In genomic region chr19:6811906-6812305, GRCh38 we compare ENCODE assay signal across 1 cellular context.
TF ChIP-seq lines count a peak whose summit lies in the region.

No MANE protein-coding gene starts in this region.

TF ChIP-seq in K562, 482 proteins besides CTCF, POLR2A, EP300 and RAD21 (continued from another document):
- TF ChIP-seq, protein P1, sequence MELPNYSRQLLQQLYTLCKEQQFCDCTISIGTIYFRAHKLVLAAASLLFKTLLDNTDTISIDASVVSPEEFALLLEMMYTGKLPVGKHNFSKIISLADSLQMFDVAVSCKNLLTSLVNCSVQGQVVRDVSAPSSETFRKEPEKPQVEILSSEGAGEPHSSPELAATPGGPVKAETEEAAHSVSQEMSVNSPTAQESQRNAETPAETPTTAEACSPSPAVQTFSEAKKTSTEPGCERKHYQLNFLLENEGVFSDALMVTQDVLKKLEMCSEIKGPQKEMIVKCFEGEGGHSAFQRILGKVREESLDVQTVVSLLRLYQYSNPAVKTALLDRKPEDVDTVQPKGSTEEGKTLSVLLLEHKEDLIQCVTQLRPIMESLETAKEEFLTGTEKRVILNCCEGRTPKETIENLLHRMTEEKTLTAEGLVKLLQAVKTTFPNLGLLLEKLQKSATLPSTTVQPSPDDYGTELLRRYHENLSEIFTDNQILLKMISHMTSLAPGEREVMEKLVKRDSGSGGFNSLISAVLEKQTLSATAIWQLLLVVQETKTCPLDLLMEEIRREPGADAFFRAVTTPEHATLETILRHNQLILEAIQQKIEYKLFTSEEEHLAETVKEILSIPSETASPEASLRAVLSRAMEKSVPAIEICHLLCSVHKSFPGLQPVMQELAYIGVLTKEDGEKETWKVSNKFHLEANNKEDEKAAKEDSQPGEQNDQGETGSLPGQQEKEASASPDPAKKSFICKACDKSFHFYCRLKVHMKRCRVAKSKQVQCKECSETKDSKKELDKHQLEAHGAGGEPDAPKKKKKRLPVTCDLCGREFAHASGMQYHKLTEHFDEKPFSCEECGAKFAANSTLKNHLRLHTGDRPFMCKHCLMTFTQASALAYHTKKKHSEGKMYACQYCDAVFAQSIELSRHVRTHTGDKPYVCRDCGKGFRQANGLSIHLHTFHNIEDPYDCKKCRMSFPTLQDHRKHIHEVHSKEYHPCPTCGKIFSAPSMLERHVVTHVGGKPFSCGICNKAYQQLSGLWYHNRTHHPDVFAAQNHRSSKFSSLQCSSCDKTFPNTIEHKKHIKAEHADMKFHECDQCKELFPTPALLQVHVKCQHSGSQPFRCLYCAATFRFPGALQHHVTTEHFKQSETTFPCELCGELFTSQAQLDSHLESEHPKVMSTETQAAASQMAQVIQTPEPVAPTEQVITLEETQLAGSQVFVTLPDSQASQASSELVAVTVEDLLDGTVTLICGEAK (IDR thresholded peaks at IDR 0.05) = no peak
- TF ChIP-seq, protein P1 (CRISPR knock-in tag; IDR thresholded peaks at IDR 0.05) = no peak
- TF ChIP-seq ZNF655 (CRISPR knock-in tag; IDR thresholded peaks at IDR 0.05) = no peak
- no peak for TF ChIP-seq SRSF3 (IDR thresholded peaks at IDR 0.05; ENCODE audit: insufficient read depth, low read length)
- TF ChIP-seq PURB (CRISPR knock-in tag; IDR thresholded peaks at IDR 0.05; ENCODE audit: low read depth) = no peak
- no peak for TF ChIP-seq ZNF354B (CRISPR knock-in tag; IDR thresholded peaks at IDR 0.05)
- no peak for TF ChIP-seq ETS2 (tag; IDR thresholded peaks at IDR 0.05; ENCODE audit: borderline replicate concordance, poor library complexity, severe bottlenecking)
- TF ChIP-seq USF1 (CRISPR knock-in tag; IDR thresholded peaks at IDR 0.05) = peak; percentile 97
- TF ChIP-seq, protein P2, sequence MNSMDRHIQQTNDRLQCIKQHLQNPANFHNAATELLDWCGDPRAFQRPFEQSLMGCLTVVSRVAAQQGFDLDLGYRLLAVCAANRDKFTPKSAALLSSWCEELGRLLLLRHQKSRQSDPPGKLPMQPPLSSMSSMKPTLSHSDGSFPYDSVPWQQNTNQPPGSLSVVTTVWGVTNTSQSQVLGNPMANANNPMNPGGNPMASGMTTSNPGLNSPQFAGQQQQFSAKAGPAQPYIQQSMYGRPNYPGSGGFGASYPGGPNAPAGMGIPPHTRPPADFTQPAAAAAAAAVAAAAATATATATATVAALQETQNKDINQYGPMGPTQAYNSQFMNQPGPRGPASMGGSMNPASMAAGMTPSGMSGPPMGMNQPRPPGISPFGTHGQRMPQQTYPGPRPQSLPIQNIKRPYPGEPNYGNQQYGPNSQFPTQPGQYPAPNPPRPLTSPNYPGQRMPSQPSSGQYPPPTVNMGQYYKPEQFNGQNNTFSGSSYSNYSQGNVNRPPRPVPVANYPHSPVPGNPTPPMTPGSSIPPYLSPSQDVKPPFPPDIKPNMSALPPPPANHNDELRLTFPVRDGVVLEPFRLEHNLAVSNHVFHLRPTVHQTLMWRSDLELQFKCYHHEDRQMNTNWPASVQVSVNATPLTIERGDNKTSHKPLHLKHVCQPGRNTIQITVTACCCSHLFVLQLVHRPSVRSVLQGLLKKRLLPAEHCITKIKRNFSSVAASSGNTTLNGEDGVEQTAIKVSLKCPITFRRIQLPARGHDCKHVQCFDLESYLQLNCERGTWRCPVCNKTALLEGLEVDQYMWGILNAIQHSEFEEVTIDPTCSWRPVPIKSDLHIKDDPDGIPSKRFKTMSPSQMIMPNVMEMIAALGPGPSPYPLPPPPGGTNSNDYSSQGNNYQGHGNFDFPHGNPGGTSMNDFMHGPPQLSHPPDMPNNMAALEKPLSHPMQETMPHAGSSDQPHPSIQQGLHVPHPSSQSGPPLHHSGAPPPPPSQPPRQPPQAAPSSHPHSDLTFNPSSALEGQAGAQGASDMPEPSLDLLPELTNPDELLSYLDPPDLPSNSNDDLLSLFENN (IDR thresholded peaks at IDR 0.05; ENCODE audit: low read depth in 2 of 2, low read length in 2 of 2) = no peak
- no peak for TF ChIP-seq TARDBP (IDR thresholded peaks at IDR 0.05)
- TF ChIP-seq GABPA (tag; conservative IDR thresholded peaks at IDR 0.05; ENCODE audit: low read depth) = no peak
- TF ChIP-seq FOS (IDR thresholded peaks at IDR 0.05; ENCODE audit: extremely low read depth, insufficient read length) = peak; percentile 62
- TF ChIP-seq ZNF583 (CRISPR knock-in tag; IDR thresholded peaks at IDR 0.05) = no peak
- peak; percentile 88 for TF ChIP-seq ZNF143 (CRISPR knock-in tag; IDR thresholded peaks at IDR 0.05)
- no peak for TF ChIP-seq ZNF77 (CRISPR knock-in tag; IDR thresholded peaks at IDR 0.05)
- TF ChIP-seq BRCA1 (IDR thresholded peaks at IDR 0.05) = no peak
- TF ChIP-seq BRCA1 (CRISPR knock-in tag; IDR thresholded peaks at IDR 0.05) = no peak
- TF ChIP-seq CBFA2T2 (conservative IDR thresholded peaks at IDR 0.05) = peak; percentile 41; the same call in 1 of the 2 replicates
- no peak for TF ChIP-seq BRD4 (IDR thresholded peaks at IDR 0.05)
- TF ChIP-seq SRSF1 (IDR thresholded peaks at IDR 0.05; ENCODE audit: low read depth, low read length) = no peak
- TF ChIP-seq, protein P3, sequence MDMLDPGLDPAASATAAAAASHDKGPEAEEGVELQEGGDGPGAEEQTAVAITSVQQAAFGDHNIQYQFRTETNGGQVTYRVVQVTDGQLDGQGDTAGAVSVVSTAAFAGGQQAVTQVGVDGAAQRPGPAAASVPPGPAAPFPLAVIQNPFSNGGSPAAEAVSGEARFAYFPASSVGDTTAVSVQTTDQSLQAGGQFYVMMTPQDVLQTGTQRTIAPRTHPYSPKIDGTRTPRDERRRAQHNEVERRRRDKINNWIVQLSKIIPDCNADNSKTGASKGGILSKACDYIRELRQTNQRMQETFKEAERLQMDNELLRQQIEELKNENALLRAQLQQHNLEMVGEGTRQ (CRISPR knock-in tag; IDR thresholded peaks at IDR 0.05) = peak; percentile 97
- no peak for TF ChIP-seq TRIM24 (IDR thresholded peaks at IDR 0.05)
- 0 out of 2 replicates have a peak, but pooled peaks have one; percentile 26 for TF ChIP-seq MBD2 (IDR thresholded peaks at IDR 0.05; ENCODE audit: borderline replicate concordance, low read depth)
- no peak for TF ChIP-seq MCM5 (IDR thresholded peaks at IDR 0.05; ENCODE audit: low read depth)
- TF ChIP-seq, protein P4, sequence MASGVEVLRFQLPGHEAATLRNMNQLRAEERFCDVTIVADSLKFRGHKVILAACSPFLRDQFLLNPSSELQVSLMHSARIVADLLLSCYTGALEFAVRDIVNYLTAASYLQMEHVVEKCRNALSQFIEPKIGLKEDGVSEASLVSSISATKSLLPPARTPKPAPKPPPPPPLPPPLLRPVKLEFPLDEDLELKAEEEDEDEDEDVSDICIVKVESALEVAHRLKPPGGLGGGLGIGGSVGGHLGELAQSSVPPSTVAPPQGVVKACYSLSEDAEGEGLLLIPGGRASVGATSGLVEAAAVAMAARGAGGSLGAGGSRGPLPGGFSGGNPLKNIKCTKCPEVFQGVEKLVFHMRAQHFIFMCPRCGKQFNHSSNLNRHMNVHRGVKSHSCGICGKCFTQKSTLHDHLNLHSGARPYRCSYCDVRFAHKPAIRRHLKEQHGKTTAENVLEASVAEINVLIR (CRISPR knock-in tag; IDR thresholded peaks at IDR 0.05) = no peak
- no peak for TF ChIP-seq SMARCA5 (IDR thresholded peaks at IDR 0.05)
- TF ChIP-seq TRIM25 (IDR thresholded peaks at IDR 0.05; ENCODE audit: borderline replicate concordance) = no peak
- no peak for TF ChIP-seq IRF1 (CRISPR knock-in tag; IDR thresholded peaks at IDR 0.05; ENCODE audit: borderline replicate concordance)
- TF ChIP-seq TEAD2 (tag; IDR thresholded peaks at IDR 0.05) = no peak
- TF ChIP-seq NFYB (IDR thresholded peaks at IDR 0.05; ENCODE audit: extremely low read depth, insufficient read length) = peak; percentile 33
- TF ChIP-seq RCOR1 (IDR thresholded peaks at IDR 0.05; ENCODE audit: borderline replicate concordance in 1 of 2, low read depth in 2 of 2, low read length in 2 of 2) = 0 out of 4 replicates have a peak, but pooled peaks of 1 of the 2 experiments have one; percentile 10
- TF ChIP-seq ARID1B (IDR thresholded peaks at IDR 0.05) = no peak
- no peak for TF ChIP-seq ZNF512 (tag; IDR thresholded peaks at IDR 0.05)
- no peak for TF ChIP-seq ESRRA (IDR thresholded peaks at IDR 0.05; ENCODE audit: borderline replicate concordance, low read depth)
- no peak for TF ChIP-seq RBBP5 (IDR thresholded peaks at IDR 0.05; ENCODE audit: borderline replicate concordance, insufficient read depth, low read length, poor library complexity, severe bottlenecking)
